Comparison of ENCODE assay signal across 11 cellular contexts in genomic region chr7:112665709-112666108, GRCh38.
DNase-seq lines count a peak whose midpoint lies in the region; ATAC-seq and TF ChIP-seq lines count a peak whose summit lies in the region.
"Had no signal": no experiment of that assay in that cellular context is flagged by ENCODE, and none has a peak within 500 bp of the region (broad histone marks: within the 10 kb centered on the region; RNA-seq: fewer than 3 reads in every experiment).

No MANE protein-coding gene starts in this region.

- H4K20me1 ChIP-seq in SK-N-SH (ENCODE audit: insufficient read depth): no peaks in the 10 kb centered on the region

- no peak overlapping the region for H3K4me3 Mint-ChIP-seq in progenitor cell of endocrine pancreas (ENCODE audit: low read depth)

- CTCF ChIA-PET in SK-N-SH (lab: Yijun Ruan, JAX): interaction anchor here (1.2 kb wide), 1 partner anchor 14 kb away, joined by 4 read pairs; no protein-coding TSS in a partner anchor

- no peaks in the 10 kb centered on the region for H3F3A ChIP-seq in SK-N-SH (replicated peaks; ENCODE audit: insufficient read depth)

- no peak overlapping the region for H3K4me3 ChIP-seq in SK-N-SH (ENCODE audit: low read depth in 2 of 2, low read length in 1 of 2)

- peak; percentile 30; the same call in 1 of the 2 replicates for TF ChIP-seq CTCF in SK-N-SH (IDR thresholded peaks at IDR 0.05)
- peak; percentile 20 for TF ChIP-seq CTCF in progenitor cell of endocrine pancreas (IDR thresholded peaks at IDR 0.05; ENCODE audit: unreplicated experiment)

- no peak overlapping the region for H2AFZ ChIP-seq in SK-N-SH (ENCODE audit: low read depth)

- no peaks in the 10 kb centered on the region for H3K4me1 ChIP-seq in SK-N-SH (ENCODE audit: control insufficient read depth in 1 of 2, insufficient read depth in 2 of 2, low read depth in 1 of 2, low read length in 1 of 2)

- no peaks in the 10 kb centered on the region for H3K9me2 ChIP-seq in SK-N-SH

- no peak overlapping the region for H3K27ac ChIP-seq in SK-N-SH (ENCODE audit: low read depth in 2 of 2, low read length in 1 of 2)

- H3K9ac ChIP-seq in SK-N-SH: no peak overlapping the region

- H3K4me1 Mint-ChIP-seq in progenitor cell of endocrine pancreas (ENCODE audit: low read depth): no peaks in the 10 kb centered on the region

- H3K36me3 Mint-ChIP-seq in progenitor cell of endocrine pancreas (ENCODE audit: insufficient read depth): no peaks in the 10 kb centered on the region

- no peak for TF ChIP-seq EP300 in SK-N-SH (IDR thresholded peaks at IDR 0.05; ENCODE audit: borderline replicate concordance in 1 of 2, low read depth in 1 of 2, low read length in 1 of 2)

- ATAC-seq in GM19324 (IDR thresholded peaks at IDR 0.05; ENCODE audit: low FRiP score, unreplicated experiment): no peak

- H3K9me3 ChIP-seq in SK-N-SH: no peaks in the 10 kb centered on the region

- peaks cover 3% of the 10 kb centered on the region for H3K9me3 Mint-ChIP-seq in progenitor cell of endocrine pancreas (ENCODE audit: low read depth)

- H3K27me3 ChIP-seq in SK-N-SH (ENCODE audit: insufficient read depth): no peaks in the 10 kb centered on the region

- peak; percentile 43 for TF ChIP-seq RAD21 in SK-N-SH (IDR thresholded peaks at IDR 0.05; ENCODE audit: low read length)

- peak in 2 of 3 experiments; percentile 4 to 43 for DNase-seq in NCI-H1417 (lab: John Stamatoyannopoulos, UW)
- DNase-seq in NCI-H1417 treated with DMSO at 0.1 percent for 48 hours (lab: John Stamatoyannopoulos, UW): no peak
- DNase-seq in SK-N-SH: peak; percentile 17
- DNase-seq in fibroblast of the conjunctiva (ENCODE audit: low read depth): peak; percentile 6
- no peak for DNase-seq in progenitor cell of endocrine pancreas (ENCODE audit: low spot score, unreplicated experiment)
- no peak for DNase-seq in NCI-H1105 treated with DMSO at 0.1 percent for 48 hours (lab: John Stamatoyannopoulos, UW)
- no peak for DNase-seq in MV-4-11 (lab: John Stamatoyannopoulos, UW)
- DNase-seq: central memory CD4-positive, alpha-beta T cell; NCI-H1092; SHP77 treated with DMSO at 0.1 percent for 48 hours had no signal

- H3K36me3 ChIP-seq in SK-N-SH (replicated peaks in 1 of 2; ENCODE audit: control insufficient read depth in 1 of 2, insufficient read depth in 2 of 2, low read length in 1 of 2): no peaks in the 10 kb centered on the region

- H3K27ac Mint-ChIP-seq in progenitor cell of endocrine pancreas: no peak overlapping the region

- H3K27me3 Mint-ChIP-seq in progenitor cell of endocrine pancreas: peaks cover 3% of the 10 kb centered on the region

- H3K79me2 ChIP-seq in SK-N-SH (ENCODE audit: insufficient read depth): no peaks in the 10 kb centered on the region

- POLR2A ChIA-PET in SK-N-SH (lab: Yijun Ruan, JAX): no interaction called here

- no peak overlapping the region for H3K4me2 ChIP-seq in SK-N-SH

TF ChIP-seq in SK-N-SH, 30 proteins besides CTCF, POLR2A, EP300 and RAD21:
- no peak for TF ChIP-seq FOSL2 (IDR thresholded peaks at IDR 0.05; ENCODE audit: borderline replicate concordance, low read depth)
- TF ChIP-seq NRF1 (IDR thresholded peaks at IDR 0.05; ENCODE audit: low read depth, low read length): no peak

Comparison
In these comparisons a context has a peak if more than half of its experiments do, and no peak if none do; other contexts are left out.
1. DNase-seq: peak in NCI-H1417 (2 of 3), SK-N-SH (single experiment) and fibroblast of the conjunctiva (single experiment); none in NCI-H1417 treated with DMSO at 0.1 percent for 48 hours (single experiment), progenitor cell of endocrine pancreas (single experiment), NCI-H1105 treated with DMSO at 0.1 percent for 48 hours (single experiment) and MV-4-11 (single experiment).